In the genomic region with DNA sequence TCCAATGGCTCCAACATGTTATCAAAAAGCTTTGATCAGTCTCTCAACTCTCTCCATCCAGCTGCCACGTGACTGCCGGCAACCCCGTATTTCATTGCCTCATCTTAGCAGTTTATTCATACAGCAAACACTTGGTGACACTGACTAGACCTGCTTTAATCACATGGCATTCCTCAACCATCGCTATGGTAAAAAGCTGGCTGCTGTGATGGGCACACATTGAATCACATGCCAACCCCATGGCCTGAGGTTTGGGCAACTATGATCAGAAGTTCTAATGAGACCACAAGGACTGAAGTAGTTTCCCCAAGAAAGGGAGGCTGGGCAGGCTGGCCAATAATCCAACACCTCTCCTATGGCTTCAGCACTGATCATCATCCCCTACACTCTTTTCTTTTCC, we compare ENCODE assay signal across 25 cellular contexts. TPM values are rescaled to one million over a fixed set of nuclear protein-coding genes. Genes with fewer than 3 reads are reported as not detected.
A peak's percentile ranks its signal among the peaks of the same experiment; 100 is the strongest.
DNase-seq lines count a peak whose midpoint lies in the region; ATAC-seq, FAIRE-seq and TF ChIP-seq lines count a peak whose summit lies in the region.
"Had no signal": no experiment of that assay in that cellular context is flagged by ENCODE, and none has a peak within 500 bp of the region (broad histone marks: within the 10 kb centered on the region; RNA-seq: fewer than 3 reads in every experiment).

No MANE protein-coding gene starts in this region.

- no peak for ATAC-seq in HG03565 (IDR thresholded peaks at IDR 0.05; ENCODE audit: unreplicated experiment)
- ATAC-seq: GM23338 had no signal

- in situ Hi-C loops in SK-MEL-5 (cut with HindIII; ENCODE audit: low pct_unique_long_range_greater_than_20kb, low sequenced_read_pairs), result loop anchor here (25.0 kb wide), 1 partner anchor 260 kb away; no protein-coding TSS in a partner anchor

- FAIRE-seq in GM12891 (lab: Jason Lieb, UNC) (peak; percentile 5), urothelium cell line (lab: Jason Lieb, UNC) (peak; percentile 84)
- FAIRE-seq: GM19239 had no signal

- TF ChIP-seq POLR2A in GM12891 (IDR thresholded peaks at IDR 0.05; ENCODE audit: low read depth, low read length), result no peak

- DNase-seq in GM12891 (ENCODE audit: insufficient read length, low spot score), result no peak
- peak; percentile 89 for DNase-seq in SK-MEL-5 (ENCODE audit: low read depth, low spot score)
- DNase-seq in foreskin melanocyte, result peak; percentile 55
- no peak for DNase-seq in urothelium cell line (ENCODE audit: low spot score)
- no peak for DNase-seq in Kasumi-1 (lab: John Stamatoyannopoulos, UW)
- no peak for DNase-seq in GF-D8 (lab: John Stamatoyannopoulos, UW)
- no peak for DNase-seq in activated CD4-positive, CD25-positive, alpha-beta regulatory T cell (lab: John Stamatoyannopoulos, UW)
- DNase-seq: AML-193; BE2C; Calu3; CD4-positive, alpha-beta T cell; CD8-positive, alpha-beta memory T cell; COR-L47; DMS53; DMS79 treated with DMSO at 0.1 percent for 48 hours; HFFc6 had no signal

TF ChIP-seq in GM12891, 5 proteins besides CTCF, POLR2A, EP300 and RAD21:
- TF ChIP-seq PAX5 (IDR thresholded peaks at IDR 0.05; ENCODE audit: insufficient read depth, low read length, severe bottlenecking) (no peak), SPI1 (IDR thresholded peaks at IDR 0.05; ENCODE audit: low read depth, low read length) (no peak), POLR2AphosphoS5 (IDR thresholded peaks at IDR 0.05; ENCODE audit: low read depth, low read length) (no peak), POU2F2 (IDR thresholded peaks at IDR 0.05; ENCODE audit: low read depth, low read length) (no peak)
TF ChIP-seq in GM12891: peak in this region for 0.

RNA-seq across cellular contexts. Expression of a gene that starts 40.6 kb away (rescaled TPM):
- polyA plus RNA-seq in GM12891 (2012; ENCODE audit: low read depth, missing spikeins), result not detected
- total RNA-seq in SK-MEL-5 (2014; rRNA removed; shearing (Covaris generic)), result not detected in 2 replicates
- not detected in 2 replicates for polyA plus RNA-seq in SK-MEL-5 (2015; cell fraction: cytosol; rRNA removed)
- 0.37 TPM in 1 of 2 replicates, not detected in the other for polyA plus RNA-seq in SK-MEL-5 (2015; cell fraction: nucleus; rRNA removed)
- total RNA-seq: A172; A673; Calu3; CD4-positive, alpha-beta T cell; CD8-positive, alpha-beta memory T cell; Daoy; G401; H4; HFFc6 had no signal
- polyA plus RNA-seq: CD14-positive monocyte; CD8-positive, alpha-beta memory T cell; GM23338 had no signal

RNA-seq across cellular contexts. Expression of a gene that starts 42.1 kb away (rescaled TPM):
- polyA plus RNA-seq in GM12891 (2012; ENCODE audit: low read depth, missing spikeins), result not detected
- total RNA-seq in SK-MEL-5 (2014; rRNA removed; shearing (Covaris generic)), result not detected in 2 replicates
- polyA plus RNA-seq in SK-MEL-5 (2015; cell fraction: cytosol; rRNA removed), result not detected in 2 replicates
- polyA plus RNA-seq in SK-MEL-5 (2015; cell fraction: nucleus; rRNA removed), result not detected in 2 replicates
- total RNA-seq: A172; A673; Calu3; CD4-positive, alpha-beta T cell; CD8-positive, alpha-beta memory T cell; Daoy; G401; GM23338; H4; HFFc6 had no signal
- polyA plus RNA-seq: CD14-positive monocyte; CD8-positive, alpha-beta memory T cell had no signal

RNA-seq across cellular contexts. Expression of a gene that starts 56.4 kb away (rescaled TPM):
- polyA plus RNA-seq in GM12891 (2012; ENCODE audit: low read depth, missing spikeins), result 6.6 TPM
- total RNA-seq in SK-MEL-5 (2014; rRNA removed; shearing (Covaris generic)), result 10.6 and 11.3 TPM in 2 replicates
- polyA plus RNA-seq in SK-MEL-5 (2015; cell fraction: cytosol; rRNA removed), result 10.7 and 13.4 TPM in 2 replicates
- 8.0 and 12.3 TPM in 2 replicates for polyA plus RNA-seq in SK-MEL-5 (2015; cell fraction: nucleus; rRNA removed)

Comparison
In these comparisons a context has a peak if more than half of its experiments do, and no peak if none do; other contexts are left out.
1. DNase-seq: peak in SK-MEL-5 (single experiment) and foreskin melanocyte (single experiment); none in GM12891 (single experiment), urothelium cell line (single experiment), Kasumi-1 (0 of 2), GF-D8 (single experiment) and activated CD4-positive, CD25-positive, alpha-beta regulatory T cell (0 of 4).